In the genomic region with DNA sequence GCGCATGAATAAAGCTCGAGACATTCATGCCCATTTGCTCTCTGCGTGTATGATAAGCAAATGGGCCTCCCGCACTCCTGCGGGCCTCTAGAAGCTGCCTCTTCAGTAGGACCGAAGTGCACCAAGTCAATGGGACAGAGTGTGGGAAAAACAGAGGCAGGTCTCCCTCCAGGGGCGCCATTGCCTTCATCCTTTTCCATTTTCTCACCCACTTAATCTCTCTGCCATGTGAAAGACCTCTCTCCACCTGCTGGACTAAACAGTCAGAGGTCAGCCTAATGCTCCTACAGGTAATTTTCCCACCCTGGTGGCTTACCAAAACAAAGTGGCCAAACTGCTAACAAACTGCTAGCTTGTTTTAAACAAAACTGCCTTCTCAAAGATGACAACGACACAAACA, we compare ENCODE assay signal across 25 cellular contexts.
DNase-seq lines count a peak whose midpoint lies in the region; FAIRE-seq and TF ChIP-seq lines count a peak whose summit lies in the region.
"Had no signal": no experiment of that assay in that cellular context is flagged by ENCODE, and none has a peak within 500 bp of the region (broad histone marks: within the 10 kb centered on the region; RNA-seq: fewer than 3 reads in every experiment).

No MANE protein-coding gene starts in this region.

- TF ChIP-seq CTCF in GM12872 (IDR thresholded peaks at IDR 0.05; ENCODE audit: insufficient read depth, low read depth, low read length) (0 out of 3 replicates have a peak, but pooled peaks have one; percentile 15), OCI-LY7 (conservative IDR thresholded peaks at IDR 0.05; ENCODE audit: low read length) (peak; percentile 34; the same call in 1 of the 2 replicates), endodermal cell (conservative IDR thresholded peaks at IDR 0.05) (peak; percentile 69), testis (IDR thresholded peaks at IDR 0.05) (no peak)

- H3K4me2 ChIP-seq in OCI-LY7 (ENCODE audit: low read length): no peak overlapping the region
- H3K4me2 ChIP-seq: SK-N-SH had no signal

- H2AFZ ChIP-seq in OCI-LY7 (ENCODE audit: low read length): no peak overlapping the region
- H2AFZ ChIP-seq: GM23248 had no signal

- BruUV-seq in OCI-LY7 (replicated peaks; lab: Mats Ljungman, UMichigan): no TSS peak

- H3K27ac Mint-ChIP-seq in endodermal cell: no peak overlapping the region
- H3K27ac Mint-ChIP-seq: activated naive CD8-positive, alpha-beta T cell treated with anti-CD3 and anti-CD28 coated beads, Interleukin-2, amount 10 ng/mL, durations not matched to agents 7 days and 5 days; CD4-positive, alpha-beta T cell; stimulated activated naive B cell treated with anti-CD40 and anti-IgM and Interleukin-4, amounts not matched to agents 10 μg/mL and 1 μg/mL and 100 μg/mL, for 72 hours; T-helper 2 cell treated with Interferon-gamma antibody and Interleukin-4, amounts not matched to agents 5 μg/mL and 100 μg/mL, for 36 hours had no signal

- no peak for TF ChIP-seq POLR2A in testis (IDR thresholded peaks at IDR 0.05)

- no peaks in the 10 kb centered on the region for H3K36me3 Mint-ChIP-seq in endodermal cell (ENCODE audit: low read depth)
- H3K36me3 Mint-ChIP-seq: activated naive CD8-positive, alpha-beta T cell treated with anti-CD3 and anti-CD28 coated beads, Interleukin-2, amount 10 ng/mL, durations not matched to agents 7 days and 5 days; stimulated activated naive B cell treated with anti-CD40 and anti-IgM and Interleukin-4, amounts not matched to agents 10 μg/mL and 1 μg/mL and 100 μg/mL, for 72 hours had no signal

- H3K4me3 Mint-ChIP-seq in endodermal cell: no peak overlapping the region
- H3K4me3 Mint-ChIP-seq: activated naive CD8-positive, alpha-beta T cell treated with anti-CD3 and anti-CD28 coated beads, Interleukin-2, amount 10 ng/mL, durations not matched to agents 7 days and 5 days; CD4-positive, alpha-beta T cell; stimulated activated naive B cell treated with anti-CD40 and anti-IgM and Interleukin-4, amounts not matched to agents 10 μg/mL and 1 μg/mL and 100 μg/mL, for 72 hours; T-helper 2 cell treated with Interferon-gamma antibody and Interleukin-4, amounts not matched to agents 5 μg/mL and 100 μg/mL, for 36 hours had no signal

- 89 to 98% methylated on average over 5 to 8 of the region's 8 CpGs for WGBS in endodermal cell (ENCODE audit: insufficient coverage in 1 of 2, insufficient read length in 1 of 2), 2 experiments
- WGBS in testis, 2 donors: 94 to 95% methylated on average over 8 of the region's 8 CpGs

- H3K9me3 ChIP-seq in OCI-LY7 (ENCODE audit: low read length) (no peaks in the 10 kb centered on the region), endodermal cell (ENCODE audit: control insufficient read depth, low read length) (no peaks in the 10 kb centered on the region), testis (no peaks in the 10 kb centered on the region)
- H3K9me3 ChIP-seq: neutrophil, SK-N-SH had no signal

- peaks cover 21% of the 10 kb centered on the region for H3K4me1 Mint-ChIP-seq in endodermal cell

- H3K9me2 ChIP-seq in OCI-LY7 (ENCODE audit: insufficient read depth, low read length): no peaks in the 10 kb centered on the region
- H3K9me2 ChIP-seq: SK-N-SH had no signal

- no peaks in the 10 kb centered on the region for H4K20me1 ChIP-seq in OCI-LY7 (ENCODE audit: insufficient read depth, low read length)

- no peaks in the 10 kb centered on the region for H3K79me2 ChIP-seq in OCI-LY7 (ENCODE audit: insufficient read depth, low read depth, low read length)

- H3K27ac ChIP-seq in OCI-LY7 (ENCODE audit: low read depth, low read length, poor library complexity, severe bottlenecking) (no peak overlapping the region), endodermal cell (ENCODE audit: low read depth, low read length) (no peak overlapping the region), testis (no peak overlapping the region)
- H3K27ac ChIP-seq: foreskin keratinocyte, GM23248, neutrophil had no signal

- POLR2A ChIA-PET in OCI-LY7 (lab: Charles Lee): interaction anchor here (0.6 to 0.7 kb wide), 3 partner anchors 36 to 372 kb away, joined by 3 read pairs; no protein-coding TSS in a partner anchor

- peaks cover 5% of the 10 kb centered on the region for H3K4me1 ChIP-seq in OCI-LY7 (ENCODE audit: insufficient read depth, low read length, poor library complexity, severe bottlenecking)
- peaks cover 15% of the 10 kb centered on the region for H3K4me1 ChIP-seq in endodermal cell (ENCODE audit: control insufficient read depth, insufficient read depth, low read length)
- H3K4me1 ChIP-seq in testis: peaks cover 4% of the 10 kb centered on the region

- no peak overlapping the region for H3K9ac ChIP-seq in endodermal cell (ENCODE audit: extremely low read depth, low read length, poor library complexity, severe bottlenecking)
- H3K9ac ChIP-seq: GM23248, SK-N-SH had no signal

- no peak for FAIRE-seq in GM19239 (lab: Jason Lieb, UNC)
- FAIRE-seq: GM12892 had no signal

- CTCF ChIA-PET in OCI-LY7 (lab: Charles Lee; ENCODE audit: unreplicated experiment): no interaction called here

- H3K9me3 Mint-ChIP-seq in endodermal cell: no peaks in the 10 kb centered on the region
- H3K9me3 Mint-ChIP-seq: activated naive CD8-positive, alpha-beta T cell treated with anti-CD3 and anti-CD28 coated beads, Interleukin-2, amount 10 ng/mL, durations not matched to agents 7 days and 5 days; CD4-positive, alpha-beta T cell; stimulated activated naive B cell treated with anti-CD40 and anti-IgM and Interleukin-4, amounts not matched to agents 10 μg/mL and 1 μg/mL and 100 μg/mL, for 72 hours; T-helper 2 cell treated with Interferon-gamma antibody and Interleukin-4, amounts not matched to agents 5 μg/mL and 100 μg/mL, for 36 hours had no signal

- H3K27me3 Mint-ChIP-seq in endodermal cell (ENCODE audit: insufficient read depth): peaks cover 52% of the 10 kb centered on the region
- H3K27me3 Mint-ChIP-seq: CD4-positive, alpha-beta T cell; stimulated activated naive B cell treated with anti-CD40 and anti-IgM and Interleukin-4, amounts not matched to agents 10 μg/mL and 1 μg/mL and 100 μg/mL, for 72 hours had no signal

- no peaks in the 10 kb centered on the region for H3K36me3 ChIP-seq in OCI-LY7 (ENCODE audit: insufficient read depth, low read length)
- no peaks in the 10 kb centered on the region for H3K36me3 ChIP-seq in endodermal cell (ENCODE audit: control insufficient read depth, insufficient read depth, low read length)
- H3K36me3 ChIP-seq in testis (ENCODE audit: low read depth, missing control alignments): no peaks in the 10 kb centered on the region
- H3K36me3 ChIP-seq: neutrophil had no signal

- intact Hi-C loops in OCI-LY7 (cut with micrococcal nuclease; ENCODE audit: unreplicated experiment) (loop anchor here (10.0 kb wide), 2 partner anchors 218 to 422 kb away; no protein-coding TSS in a partner anchor), testis (cut with DNase I; ENCODE audit: low total_unique reads) (no loop called here)

- H3K27me3 ChIP-seq in endodermal cell (ENCODE audit: control insufficient read depth, insufficient read depth, low read length, poor library complexity, severe bottlenecking) (no peaks in the 10 kb centered on the region), testis (no peaks in the 10 kb centered on the region)
- H3K27me3 ChIP-seq: foreskin keratinocyte, neutrophil had no signal

- H3K4me3 ChIP-seq in OCI-LY7 (ENCODE audit: low read depth, low read length, poor library complexity, severe bottlenecking) (no peak overlapping the region), endodermal cell (ENCODE audit: low read length) (no peak overlapping the region), testis (no peak overlapping the region)
- H3K4me3 ChIP-seq: GM23248 had no signal

- peak; percentile 40 for DNase-seq in 8988T
- DNase-seq in OCI-LY7 (ENCODE audit: low spot score): no peak
- DNase-seq in endodermal cell: peak; percentile 88
- no peak for DNase-seq in activated CD4-positive, alpha-beta T cell treated with anti-CD3 and anti-CD28 coated beads for 1 hour
- no peak for DNase-seq in GM19239 (ENCODE audit: insufficient read length, low spot score)
- no peak for DNase-seq in testis
- no peak for DNase-seq in inferior parietal cortex (ENCODE audit: extremely low spot score)
- DNase-seq: activated CD4-positive, alpha-beta T cell treated with anti-CD3 and anti-CD28 coated beads, Interleukin-2, amount 50 U/mL, for 48 hours; activated effector memory CD4-positive, alpha-beta T cell treated with Interleukin-2 at 50 U/mL for 16 hours; activated naive CD8-positive, alpha-beta T cell treated with anti-CD3 and anti-CD28 coated beads, Interleukin-2, amount 10 ng/mL, durations not matched to agents 7 days and 5 days; CD4-positive, alpha-beta T cell; effector CD4-positive, alpha-beta T cell; foreskin keratinocyte; GM23248; KBM-7; kidney glomerular epithelial cell; NCI-H1092; NCI-H2029; SK-N-SH; stimulated activated CD4-positive, alpha-beta T cell treated with anti-CD3 and anti-CD28 coated beads, Interleukin-2, amount 100 ng/mL, for 48 hours; stimulated activated naive B cell treated with anti-CD40 and anti-IgM and Interleukin-4, amounts not matched to agents 10 μg/mL and 1 μg/mL and 100 μg/mL, for 72 hours had no signal

Comparison
In these comparisons a context has a peak if more than half of its experiments do, and no peak if none do; other contexts are left out.
1. DNase-seq: peak in 8988T (single experiment) and endodermal cell (single experiment); none in OCI-LY7 (single experiment), activated CD4-positive, alpha-beta T cell treated with anti-CD3 and anti-CD28 coated beads for 1 hour (single experiment), GM19239 (single experiment), testis (single experiment) and inferior parietal cortex (single experiment).
2. CTCF ChIP-seq: peak in GM12872 (single experiment), OCI-LY7 (single experiment) and endodermal cell (single experiment); none in testis (0 of 3).